In the genomic region with DNA sequence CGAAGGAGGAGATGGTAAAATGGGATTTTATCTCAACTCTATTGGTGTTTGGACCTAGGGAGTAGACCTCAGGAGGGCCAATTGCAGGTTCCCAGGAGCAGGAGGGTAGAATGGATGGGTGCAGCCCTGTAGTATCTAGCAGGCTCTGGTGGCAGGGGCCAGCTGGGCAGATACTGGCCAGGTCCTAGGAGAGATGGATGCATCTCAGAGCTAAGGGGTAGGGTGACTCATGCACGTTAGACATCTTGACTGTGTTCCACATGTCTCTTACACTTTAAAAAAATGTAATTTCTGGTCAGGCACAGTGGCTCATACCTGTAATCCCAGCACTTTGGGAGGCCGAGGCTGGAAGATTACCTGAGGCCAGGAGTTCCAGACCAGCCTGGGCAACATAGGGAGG, we compare ENCODE assay signal across 37 cellular contexts. TPM values are rescaled to one million over a fixed set of nuclear protein-coding genes. Genes with fewer than 3 reads are reported as not detected.
"Had no signal": no experiment of that assay in that cellular context is flagged by ENCODE, and none has a peak within 500 bp of the region (broad histone marks: within the 10 kb centered on the region; RNA-seq: fewer than 3 reads in every experiment).

No MANE protein-coding gene starts in this region.

- ATAC-seq: activated CD8-positive, alpha-beta T cell treated with anti-CD3 and anti-CD28 coated beads for 36 hours; activated naive CD8-positive, alpha-beta T cell treated with anti-CD3 and anti-CD28 coated beads, Interleukin-2, amount 50 U/mL, for 24 hours; activated T-cell treated with anti-CD3 and anti-CD28 coated beads, Interleukin-2, amount 50 U/mL, for 4 hours; activated T-cell treated with anti-CD3 and anti-CD28 coated beads, Interleukin-2, amount 50 U/mL, for 72 hours; activated T-helper 17 cell treated with anti-CD3 and anti-CD28 coated beads, Interleukin-2, amount 50 U/mL, for 72 hours had no signal

- H3K4me3 Mint-ChIP-seq: activated B cell treated with CpG ODN at 0.5 μM for 24 hours; activated CD4-positive, alpha-beta memory T cell treated with anti-CD3 and anti-CD28 coated beads for 36 hours; activated CD4-positive, alpha-beta T cell treated with anti-CD3 and anti-CD28 coated beads, Interleukin-2, amount 10 ng/mL, durations not matched to agents 24 days and 14 days; activated CD8-positive, alpha-beta T cell treated with anti-CD3 and anti-CD28 coated beads for 36 hours; activated naive CD4-positive, alpha-beta T cell treated with anti-CD3 and anti-CD28 coated beads for 36 hours; activated naive CD4-positive, alpha-beta T cell treated with anti-CD3 and anti-CD28 coated beads, Interleukin-2, amount 50 U/mL, for 24 hours; activated naive CD8-positive, alpha-beta T cell; activated naive CD8-positive, alpha-beta T cell treated with anti-CD3 and anti-CD28 coated beads, Interleukin-2, amount 50 U/mL, for 24 hours; activated T-cell treated with anti-CD3 and anti-CD28 coated beads, Interleukin-2, amount 50 U/mL, for 4 hours; activated T-cell treated with anti-CD3 and anti-CD28 coated beads, Interleukin-2, amount 50 U/mL, for 72 hours; activated T-helper 1 cell treated with anti-CD3 and anti-CD28 coated beads, Interleukin-12 subunit alpha, Interleukin-12 subunit beta, Interleukin-2, Interleukin-4 antibody, amounts not matched to agents 30 ng/mL and 10 ng/mL and 1 ng/mL, durations not matched to agents 14 hours and 24 hours and 36 hours; activated T-helper 17 cell treated with anti-CD3 and anti-CD28 coated beads, Interleukin-2, amount 50 U/mL, for 72 hours; brain; central memory CD8-positive, alpha-beta T cell; T-helper 1 cell treated with Interleukin-12 subunit alpha and Interleukin-12 subunit beta and Interleukin-4 antibody, amounts not matched to agents 30 μg/mL and 1 μg/mL, for 36 hours; T-helper 2 cell treated with Interferon-gamma antibody and Interleukin-4, amounts not matched to agents 5 μg/mL and 100 μg/mL, for 36 hours had no signal

- H3K9me3 Mint-ChIP-seq: activated CD4-positive, alpha-beta T cell treated with anti-CD3 and anti-CD28 coated beads, Interleukin-2, amount 10 ng/mL, durations not matched to agents 24 days and 14 days had no signal

- DNase-seq: activated B cell treated with CpG ODN at 0.5 μM for 24 hours; activated CD4-positive, alpha-beta memory T cell treated with anti-CD3 and anti-CD28 coated beads for 36 hours; activated CD4-positive, alpha-beta T cell treated with anti-CD3 and anti-CD28 coated beads for 4 hours; activated CD4-positive, alpha-beta T cell treated with anti-CD3 and anti-CD28 coated beads, Interleukin-2, amount 10 ng/mL, durations not matched to agents 24 days and 14 days; activated CD4-positive, alpha-beta T cell treated with anti-CD3 and anti-CD28 coated beads, Interleukin-2, amount 50 U/mL, for 1 hour; activated CD4-positive, alpha-beta T cell treated with anti-CD3 and anti-CD28 coated beads, Interleukin-2, amount 50 U/mL, for 4 hours; activated CD4-positive, CD25-positive, alpha-beta regulatory T cell treated with anti-CD3 and anti-CD28 coated beads, Interleukin-2, amount 50 U/mL, for 72 hours; activated CD8-positive, alpha-beta T cell treated with anti-CD3 and anti-CD28 coated beads for 36 hours; activated effector memory CD4-positive, alpha-beta T cell treated with anti-CD3 and anti-CD28 coated beads, Interleukin-2, amount 50 U/mL, for 16 hours; activated gamma-delta T cell treated with Interleukin-2 at 50 U/mL for 16 hours; activated naive CD4-positive, alpha-beta T cell; activated naive CD4-positive, alpha-beta T cell treated with anti-CD3 and anti-CD28 coated beads for 36 hours; activated naive CD8-positive, alpha-beta T cell treated with anti-CD3 and anti-CD28 coated beads, Interleukin-2, amount 50 U/mL, for 24 hours; activated T-cell treated with anti-CD3 and anti-CD28 coated beads for 4 hours; activated T-cell treated with anti-CD3 and anti-CD28 coated beads, Interleukin-2, amount 50 U/mL, for 1 hour; activated T-cell treated with anti-CD3 and anti-CD28 coated beads, Interleukin-2, amount 50 U/mL, for 4 hours; activated T-cell treated with anti-CD3 and anti-CD28 coated beads, Interleukin-2, amount 50 U/mL, for 72 hours; amygdala; anterior cingulate cortex; caudate nucleus; cerebellar nuclear complex; SW 1271; T-helper 1 cell; T-helper 2 cell; T-helper 9 cell had no signal

- H3K36me3 Mint-ChIP-seq: activated CD4-positive, alpha-beta memory T cell treated with anti-CD3 and anti-CD28 coated beads for 36 hours had no signal

- H3K4me1 ChIP-seq: ascending aorta had no signal

- H3K27ac ChIP-seq: ascending aorta, cardiac muscle cell, VCaP had no signal

- H3K36me3 ChIP-seq: ascending aorta, cardiac muscle cell had no signal

- H3K4me1 Mint-ChIP-seq: activated B cell treated with CpG ODN at 0.5 μM for 24 hours; activated CD4-positive, alpha-beta T cell treated with anti-CD3 and anti-CD28 coated beads, Interleukin-2, amount 10 ng/mL, durations not matched to agents 24 days and 14 days; activated naive CD4-positive, alpha-beta T cell treated with anti-CD3 and anti-CD28 coated beads, Interleukin-2, amount 50 U/mL, for 24 hours; activated naive CD8-positive, alpha-beta T cell treated with anti-CD3 and anti-CD28 coated beads, Interleukin-2, amount 50 U/mL, for 24 hours; activated T-helper 17 cell treated with anti-CD3 and anti-CD28 coated beads, Interleukin-2, amount 50 U/mL, for 72 hours; brain; central memory CD8-positive, alpha-beta T cell had no signal

- H3K4me3 ChIP-seq: ascending aorta, cardiac muscle cell had no signal

- H3K27ac Mint-ChIP-seq: activated B cell treated with CpG ODN at 0.5 μM for 24 hours; activated CD4-positive, alpha-beta memory T cell treated with anti-CD3 and anti-CD28 coated beads for 36 hours; activated CD4-positive, alpha-beta T cell treated with anti-CD3 and anti-CD28 coated beads, Interleukin-2, amount 10 ng/mL, durations not matched to agents 24 days and 14 days; activated CD8-positive, alpha-beta T cell treated with anti-CD3 and anti-CD28 coated beads for 36 hours; activated naive CD4-positive, alpha-beta T cell treated with anti-CD3 and anti-CD28 coated beads for 36 hours; activated naive CD4-positive, alpha-beta T cell treated with anti-CD3 and anti-CD28 coated beads, Interleukin-2, amount 50 U/mL, for 24 hours; activated naive CD8-positive, alpha-beta T cell; activated naive CD8-positive, alpha-beta T cell treated with anti-CD3 and anti-CD28 coated beads, Interleukin-2, amount 50 U/mL, for 24 hours; activated T-cell treated with anti-CD3 and anti-CD28 coated beads, Interleukin-2, amount 50 U/mL, for 72 hours; activated T-helper 1 cell treated with anti-CD3 and anti-CD28 coated beads, Interleukin-12 subunit alpha, Interleukin-12 subunit beta, Interleukin-2, Interleukin-4 antibody, amounts not matched to agents 30 ng/mL and 10 ng/mL and 1 ng/mL, durations not matched to agents 14 hours and 24 hours and 36 hours; activated T-helper 17 cell treated with anti-CD3 and anti-CD28 coated beads, Interleukin-2, amount 50 U/mL, for 72 hours; brain; T-helper 1 cell treated with Interleukin-12 subunit alpha and Interleukin-12 subunit beta and Interleukin-4 antibody, amounts not matched to agents 30 μg/mL and 1 μg/mL, for 36 hours; T-helper 2 cell treated with Interferon-gamma antibody and Interleukin-4, amounts not matched to agents 5 μg/mL and 100 μg/mL, for 36 hours had no signal

- H3K27me3 ChIP-seq: ascending aorta, cardiac muscle cell had no signal

- H3K27me3 Mint-ChIP-seq: brain had no signal

RNA-seq across cellular contexts. Expression of a gene that starts 22.4 kb away (rescaled TPM):
- total RNA-seq: activated B cell treated with CpG ODN at 0.5 μM for 24 hours; activated CD4-positive, alpha-beta memory T cell treated with anti-CD3 and anti-CD28 coated beads for 36 hours; activated CD4-positive, alpha-beta T cell treated with anti-CD3 and anti-CD28 coated beads, Interleukin-2, amount 10 ng/mL, durations not matched to agents 24 days and 14 days; activated CD8-positive, alpha-beta memory T cell treated with anti-CD3 and anti-CD28 coated beads for 36 hours; activated naive CD4-positive, alpha-beta T cell treated with anti-CD3 and anti-CD28 coated beads for 36 hours; activated T-cell treated with anti-CD3 and anti-CD28 coated beads, Interleukin-2, amount 50 U/mL, for 4 hours; activated T-cell treated with anti-CD3 and anti-CD28 coated beads, Interleukin-2, amount 50 U/mL, for 72 hours; activated T-helper 1 cell treated with anti-CD3 and anti-CD28 coated beads, Interleukin-12 subunit alpha, Interleukin-12 subunit beta, Interleukin-2, Interleukin-4 antibody, amounts not matched to agents 30 ng/mL and 10 ng/mL and 1 ng/mL, durations not matched to agents 14 hours and 24 hours and 36 hours; activated T-helper 17 cell treated with anti-CD3 and anti-CD28 coated beads, Interleukin-2, amount 50 U/mL, for 72 hours; ascending aorta had no signal
